1 cellular context compared by ENCODE assay signal in the genomic region with DNA sequence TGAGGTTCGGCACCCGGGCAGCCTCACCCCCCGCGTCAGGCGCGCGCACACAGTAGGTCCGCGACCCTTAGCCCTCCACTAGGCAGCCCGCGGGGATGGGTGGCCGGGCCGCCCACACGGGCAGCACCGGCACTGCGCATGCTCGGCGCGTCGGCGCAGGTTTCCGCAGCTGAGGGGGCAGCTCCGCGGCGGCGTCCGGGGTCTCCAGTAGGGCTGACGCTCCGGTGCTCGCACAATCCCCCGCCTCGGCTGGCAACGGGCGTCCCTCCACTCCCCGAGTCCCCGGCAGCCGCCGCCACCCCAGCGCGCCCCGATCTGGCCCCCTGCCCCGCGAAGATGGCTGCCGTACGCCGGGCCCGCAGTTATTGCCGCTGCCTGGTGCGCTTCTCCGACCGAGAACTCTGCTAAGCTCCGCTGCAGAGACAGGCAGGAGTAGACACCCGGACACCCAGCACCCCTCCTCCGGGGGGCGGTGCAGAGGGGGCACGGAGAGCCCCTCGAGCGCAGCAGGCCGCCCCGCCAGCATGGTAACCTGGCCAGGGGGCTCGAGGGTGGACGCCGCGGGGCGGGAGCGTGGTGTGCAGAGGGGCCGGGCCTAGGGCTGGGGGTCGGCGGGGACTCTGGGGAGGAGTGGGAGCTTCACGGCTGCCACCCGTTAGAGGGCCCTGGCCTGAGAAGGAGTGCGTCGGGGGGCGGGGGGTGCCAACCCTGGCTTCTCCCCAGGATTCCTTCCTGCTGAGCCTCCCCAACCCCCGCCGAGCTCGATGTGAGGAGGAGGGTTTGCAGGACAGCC.
TF ChIP-seq lines count a peak whose summit lies in the region.

Gene FBXO9 (plus strand): TSS at position 139 of the 793 bp plus-strand sequence. CDS start 386 bp downstream, at position 525.

TF ChIP-seq in HepG2, 621 proteins besides CTCF, POLR2A, EP300 and RAD21 (continued from another document and continues in another):
- no peak for TF ChIP-seq ZNF318 (CRISPR knock-in tag; IDR thresholded peaks at IDR 0.05)
- no peak for TF ChIP-seq ZNF839 (CRISPR knock-in tag; IDR thresholded peaks at IDR 0.05; ENCODE audit: borderline replicate concordance)
- no peak for TF ChIP-seq ZNF547 (CRISPR knock-in tag; IDR thresholded peaks at IDR 0.05)
- TF ChIP-seq KMT2B (CRISPR knock-in tag; IDR thresholded peaks at IDR 0.05): peak; percentile 78
- no peak; the same call in none of the 2 replicates for TF ChIP-seq MYC (CRISPR knock-in tag; IDR thresholded peaks at IDR 0.05; ENCODE audit: borderline replicate concordance)
- TF ChIP-seq ZNF350 (CRISPR knock-in tag; IDR thresholded peaks at IDR 0.05; ENCODE audit: borderline replicate concordance, low read depth): peak; percentile 44
- TF ChIP-seq TP53 (CRISPR knock-in tag; conservative IDR thresholded peaks at IDR 0.05): no peak; the same call in 1 of the 2 replicates
- TF ChIP-seq PHF5A (CRISPR knock-in tag; IDR thresholded peaks at IDR 0.05; ENCODE audit: low read depth, unreplicated experiment): no peak
- TF ChIP-seq ETV6 (CRISPR knock-in tag; conservative IDR thresholded peaks at IDR 0.05): peak; percentile 60; the same call in 1 of the 2 replicates
- TF ChIP-seq, protein P1, sequence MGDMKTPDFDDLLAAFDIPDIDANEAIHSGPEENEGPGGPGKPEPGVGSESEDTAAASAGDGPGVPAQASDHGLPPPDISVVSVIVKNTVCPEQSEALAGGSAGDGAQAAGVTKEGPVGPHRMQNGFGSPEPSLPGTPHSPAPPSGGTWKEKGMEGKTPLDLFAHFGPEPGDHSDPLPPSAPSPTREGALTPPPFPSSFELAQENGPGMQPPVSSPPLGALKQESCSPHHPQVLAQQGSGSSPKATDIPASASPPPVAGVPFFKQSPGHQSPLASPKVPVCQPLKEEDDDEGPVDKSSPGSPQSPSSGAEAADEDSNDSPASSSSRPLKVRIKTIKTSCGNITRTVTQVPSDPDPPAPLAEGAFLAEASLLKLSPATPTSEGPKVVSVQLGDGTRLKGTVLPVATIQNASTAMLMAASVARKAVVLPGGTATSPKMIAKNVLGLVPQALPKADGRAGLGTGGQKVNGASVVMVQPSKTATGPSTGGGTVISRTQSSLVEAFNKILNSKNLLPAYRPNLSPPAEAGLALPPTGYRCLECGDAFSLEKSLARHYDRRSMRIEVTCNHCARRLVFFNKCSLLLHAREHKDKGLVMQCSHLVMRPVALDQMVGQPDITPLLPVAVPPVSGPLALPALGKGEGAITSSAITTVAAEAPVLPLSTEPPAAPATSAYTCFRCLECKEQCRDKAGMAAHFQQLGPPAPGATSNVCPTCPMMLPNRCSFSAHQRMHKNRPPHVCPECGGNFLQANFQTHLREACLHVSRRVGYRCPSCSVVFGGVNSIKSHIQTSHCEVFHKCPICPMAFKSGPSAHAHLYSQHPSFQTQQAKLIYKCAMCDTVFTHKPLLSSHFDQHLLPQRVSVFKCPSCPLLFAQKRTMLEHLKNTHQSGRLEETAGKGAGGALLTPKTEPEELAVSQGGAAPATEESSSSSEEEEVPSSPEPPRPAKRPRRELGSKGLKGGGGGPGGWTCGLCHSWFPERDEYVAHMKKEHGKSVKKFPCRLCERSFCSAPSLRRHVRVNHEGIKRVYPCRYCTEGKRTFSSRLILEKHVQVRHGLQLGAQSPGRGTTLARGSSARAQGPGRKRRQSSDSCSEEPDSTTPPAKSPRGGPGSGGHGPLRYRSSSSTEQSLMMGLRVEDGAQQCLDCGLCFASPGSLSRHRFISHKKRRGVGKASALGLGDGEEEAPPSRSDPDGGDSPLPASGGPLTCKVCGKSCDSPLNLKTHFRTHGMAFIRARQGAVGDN (CRISPR knock-in tag; IDR thresholded peaks at IDR 0.05): peak; percentile 91
- peak; percentile 65; the same call in 1 of the 2 replicates for TF ChIP-seq ZNF891 (CRISPR knock-in tag; IDR thresholded peaks at IDR 0.05)
- TF ChIP-seq ZNF292 (CRISPR knock-in tag; IDR thresholded peaks at IDR 0.05; ENCODE audit: borderline replicate concordance, low read depth): no peak
- TF ChIP-seq ZNF235 (CRISPR knock-in tag; IDR thresholded peaks at IDR 0.05; ENCODE audit: borderline replicate concordance): peak; percentile 94; the same call in 1 of the 2 replicates
- TF ChIP-seq ADNP (CRISPR knock-in tag; IDR thresholded peaks at IDR 0.05): 0 out of 2 replicates have a peak, but pooled peaks have one; percentile 66
- peak; percentile 93 for TF ChIP-seq ZNF121 (CRISPR knock-in tag; IDR thresholded peaks at IDR 0.05)
- no peak for TF ChIP-seq ZMAT5 (CRISPR knock-in tag; IDR thresholded peaks at IDR 0.05; ENCODE audit: borderline replicate concordance, low read depth)
- peak; percentile 87 for TF ChIP-seq BCL3 (CRISPR knock-in tag; IDR thresholded peaks at IDR 0.05)
- no peak for TF ChIP-seq ZFP36L1 (CRISPR knock-in tag; IDR thresholded peaks at IDR 0.05)
- no peak for TF ChIP-seq FOXP1 (IDR thresholded peaks at IDR 0.05)
- no peak for TF ChIP-seq FOXP1 (CRISPR knock-in tag; IDR thresholded peaks at IDR 0.05)
- TF ChIP-seq, protein P2, sequence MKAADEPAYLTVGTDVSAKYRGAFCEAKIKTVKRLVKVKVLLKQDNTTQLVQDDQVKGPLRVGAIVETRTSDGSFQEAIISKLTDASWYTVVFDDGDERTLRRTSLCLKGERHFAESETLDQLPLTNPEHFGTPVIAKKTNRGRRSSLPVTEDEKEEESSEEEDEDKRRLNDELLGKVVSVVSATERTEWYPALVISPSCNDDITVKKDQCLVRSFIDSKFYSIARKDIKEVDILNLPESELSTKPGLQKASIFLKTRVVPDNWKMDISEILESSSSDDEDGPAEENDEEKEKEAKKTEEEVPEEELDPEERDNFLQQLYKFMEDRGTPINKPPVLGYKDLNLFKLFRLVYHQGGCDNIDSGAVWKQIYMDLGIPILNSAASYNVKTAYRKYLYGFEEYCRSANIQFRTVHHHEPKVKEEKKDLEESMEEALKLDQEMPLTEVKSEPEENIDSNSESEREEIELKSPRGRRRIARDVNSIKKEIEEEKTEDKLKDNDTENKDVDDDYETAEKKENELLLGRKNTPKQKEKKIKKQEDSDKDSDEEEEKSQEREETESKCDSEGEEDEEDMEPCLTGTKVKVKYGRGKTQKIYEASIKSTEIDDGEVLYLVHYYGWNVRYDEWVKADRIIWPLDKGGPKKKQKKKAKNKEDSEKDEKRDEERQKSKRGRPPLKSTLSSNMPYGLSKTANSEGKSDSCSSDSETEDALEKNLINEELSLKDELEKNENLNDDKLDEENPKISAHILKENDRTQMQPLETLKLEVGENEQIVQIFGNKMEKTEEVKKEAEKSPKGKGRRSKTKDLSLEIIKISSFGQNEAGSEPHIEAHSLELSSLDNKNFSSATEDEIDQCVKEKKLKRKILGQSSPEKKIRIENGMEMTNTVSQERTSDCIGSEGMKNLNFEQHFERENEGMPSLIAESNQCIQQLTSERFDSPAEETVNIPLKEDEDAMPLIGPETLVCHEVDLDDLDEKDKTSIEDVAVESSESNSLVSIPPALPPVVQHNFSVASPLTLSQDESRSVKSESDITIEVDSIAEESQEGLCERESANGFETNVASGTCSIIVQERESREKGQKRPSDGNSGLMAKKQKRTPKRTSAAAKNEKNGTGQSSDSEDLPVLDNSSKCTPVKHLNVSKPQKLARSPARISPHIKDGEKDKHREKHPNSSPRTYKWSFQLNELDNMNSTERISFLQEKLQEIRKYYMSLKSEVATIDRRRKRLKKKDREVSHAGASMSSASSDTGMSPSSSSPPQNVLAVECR (CRISPR knock-in tag; IDR thresholded peaks at IDR 0.05; ENCODE audit: borderline replicate concordance): peak; percentile 70
- 0 out of 2 replicates have a peak, but pooled peaks have one; percentile 78 for TF ChIP-seq ZFP36L2 (CRISPR knock-in tag; IDR thresholded peaks at IDR 0.05)
- no peak for TF ChIP-seq CREM (IDR thresholded peaks at IDR 0.05)
- no peak for TF ChIP-seq CREM (CRISPR knock-in tag; IDR thresholded peaks at IDR 0.05)
- TF ChIP-seq SP1 (IDR thresholded peaks at IDR 0.05): no peak
- TF ChIP-seq SP1 (CRISPR knock-in tag; IDR thresholded peaks at IDR 0.05): peak; percentile 72
- TF ChIP-seq RNF2 (conservative IDR thresholded peaks at IDR 0.05; ENCODE audit: low read depth): 0 out of 2 replicates have a peak, but pooled peaks have one; percentile 9
- TF ChIP-seq ELF4 (CRISPR knock-in tag; IDR thresholded peaks at IDR 0.05; ENCODE audit: borderline replicate concordance): no peak; the same call in none of the 2 replicates
- TF ChIP-seq SPEN (CRISPR knock-in tag; IDR thresholded peaks at IDR 0.05; ENCODE audit: low read depth): no peak
- TF ChIP-seq ZNF768 (CRISPR knock-in tag; IDR thresholded peaks at IDR 0.05): peak; percentile 38; the same call in 1 of the 2 replicates
- no peak for TF ChIP-seq ZNF3 (CRISPR knock-in tag; IDR thresholded peaks at IDR 0.05)
- no peak for TF ChIP-seq ZNF570 (CRISPR knock-in tag; IDR thresholded peaks at IDR 0.05; ENCODE audit: borderline replicate concordance)
- no peak for TF ChIP-seq ZNF326 (CRISPR knock-in tag; IDR thresholded peaks at IDR 0.05; ENCODE audit: borderline replicate concordance)
- no peak for TF ChIP-seq CBX1 (IDR thresholded peaks at IDR 0.05; ENCODE audit: low read depth)
- no peak for TF ChIP-seq HNRNPH1 (optimal IDR thresholded peaks at IDR 0.05; ENCODE audit: low read depth, low read length)
- no peak for TF ChIP-seq SRF (IDR thresholded peaks at IDR 0.05; ENCODE audit: low read depth, low read length)
- TF ChIP-seq HOXA7 (CRISPR knock-in tag; IDR thresholded peaks at IDR 0.05): 0 out of 2 replicates have a peak, but pooled peaks have one; percentile 82
- peak; percentile 55; the same call in 1 of the 2 replicates for TF ChIP-seq MXD4 (CRISPR knock-in tag; IDR thresholded peaks at IDR 0.05)
- TF ChIP-seq ZNF772 (CRISPR knock-in tag; IDR thresholded peaks at IDR 0.05): peak; percentile 92
